In the genomic region with DNA sequence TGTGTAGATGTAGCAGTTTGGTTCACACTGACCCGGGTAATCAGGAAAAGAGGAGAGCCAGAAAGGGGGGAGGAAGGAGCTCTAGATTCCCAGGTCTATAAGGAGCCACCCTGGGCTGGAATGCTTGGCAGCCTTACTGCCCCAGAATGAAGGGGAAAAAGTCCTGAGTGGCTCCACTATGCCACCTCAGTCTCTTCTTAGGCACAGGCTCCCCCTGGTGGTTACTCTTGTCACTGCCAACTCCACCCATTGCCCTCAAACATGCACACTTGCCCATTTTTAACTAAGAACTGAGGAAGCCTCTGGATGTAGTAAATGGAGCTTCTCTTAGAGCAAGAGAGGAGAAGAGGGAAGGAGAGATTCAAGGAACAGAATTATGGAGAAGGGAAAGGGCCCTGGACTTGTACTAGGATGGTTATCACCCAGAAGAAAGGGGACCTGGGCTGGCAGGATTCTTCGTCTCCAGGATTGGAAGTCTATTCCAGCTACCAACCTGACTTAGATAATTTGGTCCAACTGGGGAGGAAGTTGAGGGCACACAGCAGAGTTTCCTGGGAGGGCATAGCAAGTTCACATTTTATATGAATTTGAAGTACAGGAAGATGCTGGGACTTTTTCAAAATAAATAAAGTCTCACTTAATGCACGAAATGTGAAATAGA, we compare ENCODE assay signal across 8 cellular contexts. TPM values are rescaled to one million over a fixed set of nuclear protein-coding genes. Genes with fewer than 3 reads are reported as not detected.
DNase-seq lines count a peak whose midpoint lies in the region; ATAC-seq and TF ChIP-seq lines count a peak whose summit lies in the region.

No MANE protein-coding gene starts in this region.

- peak; percentile 98 for TF ChIP-seq CTCF in fibroblast of the aortic adventitia (IDR thresholded peaks at IDR 0.05; ENCODE audit: insufficient read depth, low read length)
- peak; percentile 91 for TF ChIP-seq CTCF in neutrophil (IDR thresholded peaks at IDR 0.05)
- TF ChIP-seq CTCF in suprapubic skin (IDR thresholded peaks at IDR 0.05), result peak; percentile 84 to 88

- H3K4me3 ChIP-seq in fibroblast of the aortic adventitia (ENCODE audit: low read depth, low read length), result no peak overlapping the region
- H3K4me3 ChIP-seq in neutrophil (ENCODE audit: low read depth in 1 of 2, low read length in 1 of 2), result no peak overlapping the region
- no peak overlapping the region for H3K4me3 ChIP-seq in suprapubic skin

- WGBS in suprapubic skin, result 67% methylated on average over 3 of the region's 3 CpGs

- TF ChIP-seq POLR2A in suprapubic skin (IDR thresholded peaks at IDR 0.05), result no peak

- DNase-seq in GF-D8 (lab: John Stamatoyannopoulos, UW), result peak; percentile 14
- DNase-seq in LHCN-M2 (ENCODE audit: low read depth), result peak; percentile 67
- peak; percentile 78 for DNase-seq in RPMI8226
- peak; percentile 50 for DNase-seq in activated T-helper 1 cell treated with Interleukin-2 at 50 U/mL for 16 hours (ENCODE audit: low read depth)
- peak; percentile 87 for DNase-seq in fibroblast of the aortic adventitia (ENCODE audit: low read depth)
- peak; percentile 89 for DNase-seq in suprapubic skin (ENCODE audit: low spot score in 2 of 2)

- peaks cover 11 to 13% of the 10 kb centered on the region in 2 experiments for H3K4me1 ChIP-seq in neutrophil (ENCODE audit: control insufficient read depth in 1 of 2, insufficient read depth in 1 of 2, low read depth in 1 of 2, low read length in 1 of 2)
- H3K4me1 ChIP-seq in suprapubic skin, result peaks cover 11% of the 10 kb centered on the region

- H3K36me3 ChIP-seq in neutrophil (no peaks in the 10 kb centered on the region), suprapubic skin (peaks cover 10% of the 10 kb centered on the region)

- no peaks in the 10 kb centered on the region for H3K27me3 ChIP-seq in neutrophil
- H3K27me3 ChIP-seq in suprapubic skin, result no peaks in the 10 kb centered on the region

- H3K27ac ChIP-seq in neutrophil (no peak overlapping the region), suprapubic skin (no peak overlapping the region)

- H3K9me3 ChIP-seq in neutrophil (no peaks in the 10 kb centered on the region), suprapubic skin (no peaks in the 10 kb centered on the region)

- ATAC-seq in HG03432 (IDR thresholded peaks at IDR 0.05; ENCODE audit: unreplicated experiment), result no peak

- TF ChIP-seq EP300 in suprapubic skin (IDR thresholded peaks at IDR 0.05), result no peak

RNA-seq across cellular contexts. Expression of gene HPS6, which starts 7.8 kb away (rescaled TPM):
- total RNA-seq in LHCN-M2 (2014; rRNA removed) (56.7 and 69.3 TPM in 2 replicates), fibroblast of the aortic adventitia (ENCODE audit: low replicate concordance) (18.2 and 37.0 TPM in 2 replicates), suprapubic skin (10 to 100 TPM; 23.6 to 43.2 (median 31.3) TPM)
- 18.8 TPM for polyA plus RNA-seq in LHCN-M2 (2012)

RNA-seq across cellular contexts. Expression of gene ARMH3, which starts 17.0 kb away (rescaled TPM):
- total RNA-seq in LHCN-M2 (2014; rRNA removed) (6.9 and 8.1 TPM in 2 replicates), fibroblast of the aortic adventitia (ENCODE audit: low replicate concordance) (13.6 and 25.3 TPM in 2 replicates), suprapubic skin (10 to 100 TPM; 12.1 to 25.7 (median 20.4) TPM)
- polyA plus RNA-seq in LHCN-M2 (2012), result 12.5 TPM

RNA-seq across cellular contexts. Expression of gene LDB1, which starts 47.2 kb away (rescaled TPM):
- total RNA-seq in LHCN-M2 (2014; rRNA removed) (27.8 and 35.1 TPM in 2 replicates), fibroblast of the aortic adventitia (ENCODE audit: low replicate concordance) (28.3 and 35.6 TPM in 2 replicates), suprapubic skin (100 to 1,000 TPM in 2 of 4 donors, 10 to 100 TPM in 2; 62.0 to 217 (median 96.0) TPM)
- 37.3 TPM for polyA plus RNA-seq in LHCN-M2 (2012)

RNA-seq across cellular contexts. Expression of gene PPRC1, which starts 59.8 kb away (rescaled TPM):
- total RNA-seq in LHCN-M2 (2014; rRNA removed) (23.1 and 26.0 TPM in 2 replicates), fibroblast of the aortic adventitia (ENCODE audit: low replicate concordance) (14.3 and 22.8 TPM in 2 replicates), suprapubic skin (10 to 100 TPM; 42.6 to 80.0 (median 55.2) TPM)
- polyA plus RNA-seq in LHCN-M2 (2012), result 17.5 TPM

Comparison
In these comparisons a context has a peak if more than half of its experiments do, and no peak if none do; other contexts are left out.
1. DNase-seq: peak in every context shown above with its lines; median percentile 89 in suprapubic skin; 87 in fibroblast of the aortic adventitia; 78 in RPMI8226; 67 in LHCN-M2; 50 in activated T-helper 1 cell treated with Interleukin-2 at 50 U/mL for 16 hours; 14 in GF-D8.